6 cellular contexts compared by ENCODE assay signal in the genomic region with DNA sequence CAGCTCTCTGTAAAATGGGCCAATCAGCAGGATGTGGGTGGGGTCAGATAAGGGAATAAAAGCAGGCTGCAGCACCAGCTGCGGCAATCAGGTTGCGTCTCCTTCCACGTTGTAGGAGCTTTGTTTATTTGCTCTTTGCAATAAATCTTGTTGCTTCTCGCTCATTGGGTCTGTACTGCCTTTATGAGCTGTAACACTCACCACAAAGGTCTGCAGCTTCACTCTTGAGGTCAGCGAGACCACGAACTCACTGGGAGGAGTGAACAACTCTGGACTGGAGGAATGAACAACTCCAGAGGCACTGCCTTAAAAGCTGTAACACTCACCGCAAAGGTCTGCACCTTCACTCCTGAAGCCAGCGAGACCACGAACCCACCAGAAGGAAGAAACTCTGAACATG.
A peak's percentile ranks its signal among the peaks of the same experiment; 100 is the strongest.
DNase-seq lines count a peak whose midpoint lies in the region; FAIRE-seq and TF ChIP-seq lines count a peak whose summit lies in the region.
"Not testable (repeated sequence)": the region's sequence is repeated elsewhere in the genome, so short reads cannot be mapped to it uniquely, and the experiment has no call there.

No MANE protein-coding gene starts in this region.

- H3K9me3 Mint-ChIP-seq in nephron progenitor cell: not testable (repeated sequence)

- TF ChIP-seq CTCF in bronchial epithelial cell (IDR thresholded peaks at IDR 0.05; ENCODE audit: insufficient read depth, low read length, severe bottlenecking); nephron progenitor cell (IDR thresholded peaks at IDR 0.05): not testable (repeated sequence)

- not testable (repeated sequence) for H3K36me3 ChIP-seq in bronchial epithelial cell (ENCODE audit: control insufficient read depth, insufficient read depth, low read length)

- DNase-seq in A172 (ENCODE audit: low spot score): peak; percentile 2
- peak; percentile 80 for DNase-seq in M059J (ENCODE audit: low read depth)
- not testable (repeated sequence) for DNase-seq in bronchial epithelial cell (ENCODE audit: low read depth); nephron progenitor cell
- peak; percentile 47 for DNase-seq in left kidney (ENCODE audit: low read depth, low spot score)
- DNase-seq in renal cortical epithelial cell (ENCODE audit: low read depth): peak; percentile 24

- H3K27me3 ChIP-seq in bronchial epithelial cell (ENCODE audit: control insufficient read depth, insufficient read depth, low read length): not testable (repeated sequence)

- H3K36me3 Mint-ChIP-seq in nephron progenitor cell (ENCODE audit: low read depth): not testable (repeated sequence)

- H3K27ac Mint-ChIP-seq in nephron progenitor cell: peak overlapping the region; percentile 42

- not testable (repeated sequence) for H3K4me3 Mint-ChIP-seq in nephron progenitor cell

- not testable (repeated sequence) for H3K4me3 ChIP-seq in bronchial epithelial cell (ENCODE audit: low read depth, low read length)

- FAIRE-seq in bronchial epithelial cell (lab: Jason Lieb, UNC): peak; percentile 55

- H3K4me1 Mint-ChIP-seq in nephron progenitor cell: not testable (repeated sequence)

- not testable (repeated sequence) for H3K27me3 Mint-ChIP-seq in nephron progenitor cell (ENCODE audit: low read depth, poor library complexity)
